7 cellular contexts compared by ENCODE assay signal in the genomic region with DNA sequence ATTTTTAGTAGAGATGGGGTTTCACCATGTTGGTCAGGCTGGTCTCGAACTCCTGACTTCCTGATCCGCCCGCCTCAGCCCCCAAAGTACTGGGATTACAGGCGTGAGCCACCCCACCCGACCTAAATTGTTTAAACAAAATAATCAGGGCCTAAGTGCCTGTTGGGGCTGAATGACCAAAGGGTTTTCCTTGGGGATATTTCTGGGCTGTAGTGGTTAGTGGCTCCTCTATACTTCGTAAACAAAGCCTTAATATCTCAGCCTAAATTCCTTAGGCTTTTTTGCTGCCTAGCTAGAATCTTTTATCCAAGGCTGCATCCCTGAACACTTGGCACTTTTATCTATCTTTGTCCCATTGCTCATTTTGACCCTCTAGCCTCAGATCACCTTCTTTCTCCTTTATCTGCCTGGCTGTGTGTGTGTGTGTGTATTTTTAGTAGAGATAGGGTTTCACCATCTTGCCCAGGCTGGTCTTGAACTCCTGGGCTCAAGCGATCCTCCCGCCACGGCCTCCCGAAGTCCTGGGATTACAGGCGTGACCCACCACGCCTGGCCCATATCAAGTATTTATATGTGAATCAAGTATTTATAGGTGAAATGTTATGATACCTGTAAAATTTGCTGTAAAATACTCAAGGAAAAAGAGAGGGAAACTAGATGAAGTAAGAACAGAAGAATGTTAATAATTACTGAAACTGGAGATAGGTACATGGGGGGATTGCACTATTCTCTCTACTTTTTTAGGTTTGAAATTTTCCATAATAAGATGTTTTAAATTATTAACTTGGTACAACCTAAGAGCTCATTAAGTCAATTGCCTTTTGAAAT. TPM values are rescaled to one million over a fixed set of nuclear protein-coding genes. Genes with fewer than 3 reads are reported as not detected.
DNase-seq lines count a peak whose midpoint lies in the region; ATAC-seq, FAIRE-seq and TF ChIP-seq lines count a peak whose summit lies in the region.

No MANE protein-coding gene starts in this region.

- ATAC-seq in HG02623 (IDR thresholded peaks at IDR 0.05; ENCODE audit: unreplicated experiment), result no peak

- peaks cover 68% of the 10 kb centered on the region for H3K79me2 ChIP-seq in astrocyte (ENCODE audit: insufficient read depth, low read length)

- H3K27me3 Mint-ChIP-seq in astrocyte (ENCODE audit: low read depth, unreplicated experiment), result no peaks in the 10 kb centered on the region

- peaks cover 4% of the 10 kb centered on the region for H3K4me1 Mint-ChIP-seq in astrocyte (ENCODE audit: low read depth, unreplicated experiment)

- H3K27ac ChIP-seq in astrocyte (ENCODE audit: low read depth, low read length), result no peak overlapping the region

- TF ChIP-seq CTCF in GM12864 (IDR thresholded peaks at IDR 0.05; ENCODE audit: low read depth, low read length, missing control alignments), result no peak
- no peak for TF ChIP-seq CTCF in astrocyte (IDR thresholded peaks at IDR 0.05; ENCODE audit: insufficient read depth, low read depth, low read length)
- no peak for TF ChIP-seq CTCF in foreskin fibroblast (IDR thresholded peaks at IDR 0.05; ENCODE audit: low read depth, low read length)

- DNase-seq in GM12864 (ENCODE audit: low read depth), result no peak
- peak; percentile 20 for DNase-seq in NAMALWA (ENCODE audit: low spot score)
- no peak for DNase-seq in astrocyte (ENCODE audit: low read depth)
- DNase-seq in foreskin fibroblast, result no peak
- no peak for DNase-seq in NCI-H774 (lab: John Stamatoyannopoulos, UW)

- H3K36me3 ChIP-seq in astrocyte (ENCODE audit: insufficient read depth, low read length), result no peaks in the 10 kb centered on the region
- H3K36me3 ChIP-seq in neuron (ENCODE audit: insufficient read depth, low read length), result peaks cover 14% of the 10 kb centered on the region

- no peaks in the 10 kb centered on the region for H3K36me3 Mint-ChIP-seq in astrocyte (ENCODE audit: low read depth, unreplicated experiment)

- H3K4me2 ChIP-seq in astrocyte (ENCODE audit: low read length), result peak overlapping the region; percentile 93

- no peak for FAIRE-seq in astrocyte (lab: Jason Lieb, UNC)

- peak overlapping the region; percentile 93 for H3K4me3 ChIP-seq in GM12864 (ENCODE audit: low read depth, low read length)
- H3K4me3 ChIP-seq in astrocyte (ENCODE audit: insufficient read depth, low read depth, low read length), result peak overlapping the region; percentile 91
- H3K4me3 ChIP-seq in neuron (ENCODE audit: low read length), result peak overlapping the region; percentile 88
- H3K4me3 ChIP-seq in foreskin fibroblast (ENCODE audit: low read depth in 1 of 2, low read length in 2 of 2), result peak overlapping the region in 1 of 2 donors; percentile 18

- H3K27me3 ChIP-seq in astrocyte (ENCODE audit: insufficient read depth, low read length) (no peaks in the 10 kb centered on the region), neuron (ENCODE audit: insufficient read depth, low read length) (no peaks in the 10 kb centered on the region)

- H3K9me3 ChIP-seq in astrocyte (ENCODE audit: insufficient read depth, low read depth, low read length) (no peaks in the 10 kb centered on the region), neuron (ENCODE audit: low read length) (no peaks in the 10 kb centered on the region)

- H3K27ac Mint-ChIP-seq in astrocyte (ENCODE audit: unreplicated experiment), result no peak overlapping the region

- H3K9ac ChIP-seq in astrocyte (ENCODE audit: low read length), result no peak overlapping the region

- H3K4me1 ChIP-seq in astrocyte (ENCODE audit: insufficient read depth, low read length) (peaks cover 3% of the 10 kb centered on the region), neuron (ENCODE audit: insufficient read depth, low read length) (peaks cover 13% of the 10 kb centered on the region)

- no peaks in the 10 kb centered on the region for H4K20me1 ChIP-seq in astrocyte (ENCODE audit: insufficient read depth, low read length)

- no peaks in the 10 kb centered on the region for H3K9me3 Mint-ChIP-seq in astrocyte (ENCODE audit: unreplicated experiment)

- no peak overlapping the region for H3K4me3 Mint-ChIP-seq in astrocyte (ENCODE audit: unreplicated experiment)

- H2AFZ ChIP-seq in astrocyte (ENCODE audit: low read depth, low read length) (no peak overlapping the region), neuron (ENCODE audit: low read depth, low read length) (no peak overlapping the region)

RNA-seq across cellular contexts. Expression of gene NUSAP1, which starts 1.8 kb away (rescaled TPM):
- 6.5 and 7.7 TPM in 2 replicates for total RNA-seq in astrocyte

RNA-seq across cellular contexts. Expression of gene OIP5, which starts 2.1 kb away (rescaled TPM):
- 1.2 and 1.7 TPM in 2 replicates for total RNA-seq in astrocyte
